In genomic region chrX:153910446-153910845, GRCh38 we compare ENCODE assay signal across 19 cellular contexts. TPM values are rescaled to one million over a fixed set of nuclear protein-coding genes. Genes with fewer than 3 reads are reported as not detected.
"Had no signal": no experiment of that assay in that cellular context is flagged by ENCODE, and none has a peak within 500 bp of the region (broad histone marks: within the 10 kb centered on the region; RNA-seq: fewer than 3 reads in every experiment).

No MANE protein-coding gene starts in this region.

- H3K27me3 ChIP-seq: MG63 had no signal

- H3K9ac ChIP-seq: SK-N-SH had no signal

- H3K4me2 ChIP-seq: SK-N-SH had no signal

- H3K9me3 ChIP-seq: MG63, SK-N-SH had no signal

- H3K4me3 ChIP-seq: MG63 had no signal

- H3K27me3 Mint-ChIP-seq: IgD-negative memory B cell had no signal

- H3K9me3 Mint-ChIP-seq: IgD-negative memory B cell had no signal

- H3K4me3 Mint-ChIP-seq: IgD-negative memory B cell had no signal

- H3K27ac Mint-ChIP-seq: IgD-negative memory B cell had no signal

- DNase-seq: KG1, MG63, NCI-H1092, NCI-H1105 treated with DMSO at 0.1 percent for 48 hours, NCI-H1417 treated with DMSO at 0.1 percent for 48 hours, NCI-H146, NCI-H1694 treated with DMSO at 0.1 percent for 48 hours, NCI-H1930, NCI-H2081, NCI-H2107, NCI-H226, NCI-H446, NCI-H510A, NCI-H524 treated with DMSO at 0.1 percent for 48 hours, SHP77 had no signal

- H3K9me2 ChIP-seq: SK-N-SH had no signal

- H3K27ac ChIP-seq: RWPE1 had no signal

- H3K36me3 ChIP-seq: MG63 had no signal

RNA-seq across cellular contexts. Expression of gene AVPR2, which starts 6.0 kb away (rescaled TPM):
- total RNA-seq: HT1080 had no signal
- polyA plus RNA-seq: IgD-negative memory B cell, SK-N-SH had no signal
